Comparison of ENCODE assay signal across 23 cellular contexts in the genomic region with DNA sequence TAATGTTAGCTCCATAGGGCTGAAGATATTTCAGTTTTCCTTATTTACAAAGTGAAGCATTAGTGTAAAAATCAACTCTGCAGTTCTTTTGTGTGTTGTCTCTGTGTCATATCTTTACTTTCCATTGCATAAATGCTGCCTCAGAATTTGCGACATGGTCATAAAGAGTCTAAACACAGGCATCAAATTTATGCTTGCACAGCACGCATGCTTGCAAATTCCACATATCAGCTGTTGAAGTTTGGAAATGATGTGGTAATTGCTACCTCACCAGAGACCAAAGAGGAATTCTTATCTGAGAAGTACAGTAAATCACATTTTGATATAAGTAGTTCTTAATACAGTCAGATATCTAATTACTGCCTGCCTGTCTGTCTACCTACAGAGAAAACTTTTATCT.
"Had no signal": no experiment of that assay in that cellular context is flagged by ENCODE, and none has a peak within 500 bp of the region (broad histone marks: within the 10 kb centered on the region; RNA-seq: fewer than 3 reads in every experiment).

No MANE protein-coding gene starts in this region.

- DNase-seq: activated CD4-positive, alpha-beta T cell treated with anti-CD3 and anti-CD28 coated beads for 1 hour; activated CD4-positive, alpha-beta T cell treated with anti-CD3 and anti-CD28 coated beads, Interleukin-2, amount 10 ng/mL, durations not matched to agents 24 days and 14 days; activated CD4-positive, alpha-beta T cell treated with anti-CD3 and anti-CD28 coated beads, Interleukin-2, amount 50 U/mL, for 4 hours; activated CD4-positive, CD25-positive, alpha-beta regulatory T cell; activated CD8-positive, alpha-beta T cell treated with anti-CD3 and anti-CD28 coated beads, Interleukin-2, amount 10 ng/mL, durations not matched to agents 7 days and 5 days; activated gamma-delta T cell; activated naive CD4-positive, alpha-beta T cell treated with Interleukin-2 at 50 U/mL for 16 hours; activated naive CD8-positive, alpha-beta T cell treated with anti-CD3 and anti-CD28 coated beads, Interleukin-2, amount 10 ng/mL, durations not matched to agents 7 days and 5 days; activated T-cell treated with anti-CD3 and anti-CD28 coated beads, Interleukin-2, amount 50 U/mL, for 24 hours; amygdala; NCI-H1092 treated with DMSO at 0.1 percent for 48 hours; NCI-H146; NCI-H187 treated with DMSO at 0.1 percent for 48 hours; NCI-H2081; NCI-H2171 treated with DMSO at 0.1 percent for 48 hours; NCI-H2227 treated with DMSO at 0.1 percent for 48 hours; NCI-H446; NCI-H510A treated with DMSO at 0.1 percent for 48 hours; OCI-M1; SHP77; T-cell; T-helper 17 cell; WERI-Rb-1 had no signal
